Comparison of ENCODE assay signal across 9 cellular contexts in genomic region chr14:22221508-22221907, GRCh38.
DNase-seq lines count a peak whose midpoint lies in the region; ATAC-seq, FAIRE-seq and TF ChIP-seq lines count a peak whose summit lies in the region.
"Had no signal": no experiment of that assay in that cellular context is flagged by ENCODE, and none has a peak within 500 bp of the region (broad histone marks: within the 10 kb centered on the region; RNA-seq: fewer than 3 reads in every experiment).

No MANE protein-coding gene starts in this region.

- TF ChIP-seq EP300 in sigmoid colon (IDR thresholded peaks at IDR 0.05), result no peak

- no peaks in the 10 kb centered on the region for H3K36me3 ChIP-seq in astrocyte (ENCODE audit: insufficient read depth, low read length)
- H3K36me3 ChIP-seq in sigmoid colon, result no peaks in the 10 kb centered on the region

- H4K20me1 ChIP-seq in astrocyte (ENCODE audit: insufficient read depth, low read length), result no peaks in the 10 kb centered on the region

- no peaks in the 10 kb centered on the region for H3K27me3 ChIP-seq in astrocyte (ENCODE audit: insufficient read depth, low read length)
- H3K27me3 ChIP-seq in sigmoid colon, result no peaks in the 10 kb centered on the region

- ATAC-seq in GM18505 (IDR thresholded peaks at IDR 0.05; ENCODE audit: unreplicated experiment), result no peak

- peak; percentile 6 for DNase-seq in activated CD4-positive, alpha-beta T cell treated with anti-CD3 and anti-CD28 coated beads, Interleukin-2, amount 10 ng/mL, durations not matched to agents 7 days and 5 days
- no peak for DNase-seq in activated CD4-positive, alpha-beta T cell treated with anti-CD3 and anti-CD28 coated beads for 1 hour
- DNase-seq in LNCaP clone FGC (ENCODE audit: low read depth), result no peak
- DNase-seq in astrocyte (ENCODE audit: low read depth), result no peak
- no peak for DNase-seq in progenitor cell of endocrine pancreas (ENCODE audit: low spot score, unreplicated experiment)
- DNase-seq in sigmoid colon, result no peak
- DNase-seq in epidermal melanocyte (ENCODE audit: insufficient read length, low spot score), result no peak
- DNase-seq: T-helper 9 cell had no signal

- H3K4me2 ChIP-seq in astrocyte (ENCODE audit: low read length), result no peak overlapping the region

- 29 to 43% methylated on average over 3 of the region's 3 CpGs for WGBS in sigmoid colon, 2 donors

- H3K9me3 Mint-ChIP-seq in activated CD4-positive, alpha-beta T cell treated with anti-CD3 and anti-CD28 coated beads, Interleukin-2, amount 10 ng/mL, durations not matched to agents 7 days and 5 days, result no peaks in the 10 kb centered on the region
- H3K9me3 Mint-ChIP-seq in astrocyte (ENCODE audit: unreplicated experiment) (no peaks in the 10 kb centered on the region), progenitor cell of endocrine pancreas (ENCODE audit: low read depth) (no peaks in the 10 kb centered on the region)

- H3K4me3 ChIP-seq in LNCaP clone FGC (ENCODE audit: low read depth, low read length) (no peak overlapping the region), astrocyte (ENCODE audit: insufficient read depth, low read depth, low read length) (no peak overlapping the region), sigmoid colon (no peak overlapping the region)

- FAIRE-seq in astrocyte (lab: Jason Lieb, UNC), result no peak

- peaks cover 10% of the 10 kb centered on the region for H3K4me1 ChIP-seq in astrocyte (ENCODE audit: insufficient read depth, low read length)
- peaks cover 0 to 11% (median 2%) of the 10 kb centered on the region in 4 donors for H3K4me1 ChIP-seq in sigmoid colon

- no peaks in the 10 kb centered on the region for H3K79me2 ChIP-seq in astrocyte (ENCODE audit: insufficient read depth, low read length)

- H3K27ac Mint-ChIP-seq in activated CD4-positive, alpha-beta T cell treated with anti-CD3 and anti-CD28 coated beads, Interleukin-2, amount 10 ng/mL, durations not matched to agents 7 days and 5 days, result peak overlapping the region; percentile 41
- H3K27ac Mint-ChIP-seq in astrocyte (ENCODE audit: unreplicated experiment) (no peak overlapping the region), progenitor cell of endocrine pancreas (no peak overlapping the region)

- H3K4me3 Mint-ChIP-seq in activated CD4-positive, alpha-beta T cell treated with anti-CD3 and anti-CD28 coated beads, Interleukin-2, amount 10 ng/mL, durations not matched to agents 7 days and 5 days, result peak overlapping the region; percentile 66
- no peak overlapping the region for H3K4me3 Mint-ChIP-seq in astrocyte (ENCODE audit: unreplicated experiment)
- no peak overlapping the region for H3K4me3 Mint-ChIP-seq in progenitor cell of endocrine pancreas (ENCODE audit: low read depth)

- no peak overlapping the region for H3K9ac ChIP-seq in astrocyte (ENCODE audit: low read length)

- TF ChIP-seq CTCF in LNCaP clone FGC (IDR thresholded peaks at IDR 0.05; ENCODE audit: control insufficient read depth, extremely low read depth, insufficient read depth), result peak; percentile 41
- TF ChIP-seq CTCF in astrocyte (IDR thresholded peaks at IDR 0.05; ENCODE audit: insufficient read depth, low read depth, low read length), result peak; percentile 45
- TF ChIP-seq CTCF in progenitor cell of endocrine pancreas (IDR thresholded peaks at IDR 0.05; ENCODE audit: unreplicated experiment), result peak; percentile 35
- TF ChIP-seq CTCF in sigmoid colon (IDR thresholded peaks at IDR 0.05), result no peak

- no peaks in the 10 kb centered on the region for H3K36me3 Mint-ChIP-seq in activated CD4-positive, alpha-beta T cell treated with anti-CD3 and anti-CD28 coated beads, Interleukin-2, amount 10 ng/mL, durations not matched to agents 7 days and 5 days (ENCODE audit: low read depth)
- H3K36me3 Mint-ChIP-seq in astrocyte (ENCODE audit: low read depth, unreplicated experiment), result no peaks in the 10 kb centered on the region
- H3K36me3 Mint-ChIP-seq in progenitor cell of endocrine pancreas (ENCODE audit: insufficient read depth), result no peaks in the 10 kb centered on the region

- CTCF ChIA-PET in activated CD4-positive, alpha-beta T cell treated with anti-CD3 and anti-CD28 coated beads, Interleukin-2, amount 10 ng/mL, durations not matched to agents 7 days and 5 days (lab: Charles Lee), result interaction anchor here (0.7 to 1.5 kb wide), 4 partner anchors 10 to 348 kb away, joined by 3 to 6 read pairs (median 4); no protein-coding TSS in a partner anchor

- intact Hi-C loops in sigmoid colon (cut with DNase I), result no loop called here

- TF ChIP-seq POLR2A in GM18505 (IDR thresholded peaks at IDR 0.05; ENCODE audit: borderline replicate concordance, extremely low read depth, insufficient read depth, insufficient read length), result no peak
- TF ChIP-seq POLR2A in sigmoid colon (IDR thresholded peaks at IDR 0.05), result no peak

- H2AFZ ChIP-seq in astrocyte (ENCODE audit: low read depth, low read length), result no peak overlapping the region

- H3K27ac ChIP-seq in astrocyte (ENCODE audit: low read depth, low read length), result no peak overlapping the region
- no peak overlapping the region for H3K27ac ChIP-seq in sigmoid colon

- POLR2A ChIA-PET in activated CD4-positive, alpha-beta T cell treated with anti-CD3 and anti-CD28 coated beads, Interleukin-2, amount 10 ng/mL, durations not matched to agents 7 days and 5 days (lab: Charles Lee), result interaction anchor here (1.3 kb wide), 1 partner anchor 348 kb away, joined by 3 read pairs; no protein-coding TSS in a partner anchor

- H3K9me3 ChIP-seq in astrocyte (ENCODE audit: insufficient read depth, low read depth, low read length), result no peaks in the 10 kb centered on the region
- no peaks in the 10 kb centered on the region for H3K9me3 ChIP-seq in sigmoid colon

- H3K27me3 Mint-ChIP-seq in activated CD4-positive, alpha-beta T cell treated with anti-CD3 and anti-CD28 coated beads, Interleukin-2, amount 10 ng/mL, durations not matched to agents 7 days and 5 days, result no peaks in the 10 kb centered on the region
- H3K27me3 Mint-ChIP-seq in astrocyte (ENCODE audit: low read depth, unreplicated experiment) (peaks cover 2% of the 10 kb centered on the region), progenitor cell of endocrine pancreas (no peaks in the 10 kb centered on the region)

- H3K4me1 Mint-ChIP-seq in activated CD4-positive, alpha-beta T cell treated with anti-CD3 and anti-CD28 coated beads, Interleukin-2, amount 10 ng/mL, durations not matched to agents 7 days and 5 days, result peaks cover 16% of the 10 kb centered on the region
- H3K4me1 Mint-ChIP-seq in astrocyte (ENCODE audit: low read depth, unreplicated experiment) (peaks cover 24% of the 10 kb centered on the region), progenitor cell of endocrine pancreas (ENCODE audit: low read depth) (no peaks in the 10 kb centered on the region)

Comparison
In these comparisons a context has a peak if more than half of its experiments do, and no peak if none do; other contexts are left out.
1. CTCF ChIP-seq: peak in LNCaP clone FGC (single experiment), astrocyte (single experiment) and progenitor cell of endocrine pancreas (single experiment); none in sigmoid colon (0 of 4).